1 cellular context compared by ENCODE assay signal in genomic region chr2:129748653-129749052, GRCh38.
TF ChIP-seq lines count a peak whose summit lies in the region.

No MANE protein-coding gene starts in this region.

TF ChIP-seq in K562, 482 proteins besides CTCF, POLR2A, EP300 and RAD21 (continued from another document):
- TF ChIP-seq, protein P1, sequence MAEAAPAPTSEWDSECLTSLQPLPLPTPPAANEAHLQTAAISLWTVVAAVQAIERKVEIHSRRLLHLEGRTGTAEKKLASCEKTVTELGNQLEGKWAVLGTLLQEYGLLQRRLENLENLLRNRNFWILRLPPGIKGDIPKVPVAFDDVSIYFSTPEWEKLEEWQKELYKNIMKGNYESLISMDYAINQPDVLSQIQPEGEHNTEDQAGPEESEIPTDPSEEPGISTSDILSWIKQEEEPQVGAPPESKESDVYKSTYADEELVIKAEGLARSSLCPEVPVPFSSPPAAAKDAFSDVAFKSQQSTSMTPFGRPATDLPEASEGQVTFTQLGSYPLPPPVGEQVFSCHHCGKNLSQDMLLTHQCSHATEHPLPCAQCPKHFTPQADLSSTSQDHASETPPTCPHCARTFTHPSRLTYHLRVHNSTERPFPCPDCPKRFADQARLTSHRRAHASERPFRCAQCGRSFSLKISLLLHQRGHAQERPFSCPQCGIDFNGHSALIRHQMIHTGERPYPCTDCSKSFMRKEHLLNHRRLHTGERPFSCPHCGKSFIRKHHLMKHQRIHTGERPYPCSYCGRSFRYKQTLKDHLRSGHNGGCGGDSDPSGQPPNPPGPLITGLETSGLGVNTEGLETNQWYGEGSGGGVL (CRISPR knock-in tag; IDR thresholded peaks at IDR 0.05), result no peak
- no peak for TF ChIP-seq PHF21A (IDR thresholded peaks at IDR 0.05; ENCODE audit: borderline replicate concordance, low read depth)
- TF ChIP-seq, protein P2, sequence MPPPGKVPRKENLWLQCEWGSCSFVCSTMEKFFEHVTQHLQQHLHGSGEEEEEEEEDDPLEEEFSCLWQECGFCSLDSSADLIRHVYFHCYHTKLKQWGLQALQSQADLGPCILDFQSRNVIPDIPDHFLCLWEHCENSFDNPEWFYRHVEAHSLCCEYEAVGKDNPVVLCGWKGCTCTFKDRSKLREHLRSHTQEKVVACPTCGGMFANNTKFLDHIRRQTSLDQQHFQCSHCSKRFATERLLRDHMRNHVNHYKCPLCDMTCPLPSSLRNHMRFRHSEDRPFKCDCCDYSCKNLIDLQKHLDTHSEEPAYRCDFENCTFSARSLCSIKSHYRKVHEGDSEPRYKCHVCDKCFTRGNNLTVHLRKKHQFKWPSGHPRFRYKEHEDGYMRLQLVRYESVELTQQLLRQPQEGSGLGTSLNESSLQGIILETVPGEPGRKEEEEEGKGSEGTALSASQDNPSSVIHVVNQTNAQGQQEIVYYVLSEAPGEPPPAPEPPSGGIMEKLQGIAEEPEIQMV (tag; conservative IDR thresholded peaks at IDR 0.05; ENCODE audit: low read depth), result no peak
- no peak for TF ChIP-seq ESRRB (CRISPR knock-in tag; IDR thresholded peaks at IDR 0.05; ENCODE audit: borderline replicate concordance)
TF ChIP-seq in K562: peak in this region for 0.
